Comparison of ENCODE assay signal across 10 cellular contexts in genomic region chr17:63460018-63460417, GRCh38. TPM values are rescaled to one million over a fixed set of nuclear protein-coding genes. Genes with fewer than 3 reads are reported as not detected.
DNase-seq lines count a peak whose midpoint lies in the region; ATAC-seq and TF ChIP-seq lines count a peak whose summit lies in the region.
"Had no signal": no experiment of that assay in that cellular context is flagged by ENCODE, and none has a peak within 500 bp of the region (broad histone marks: within the 10 kb centered on the region; RNA-seq: fewer than 3 reads in every experiment).

No MANE protein-coding gene starts in this region.

- H3K27ac ChIP-seq in GM23338 (ENCODE audit: low read depth), result no peak overlapping the region
- H3K27ac ChIP-seq in SK-N-SH (ENCODE audit: low read depth in 2 of 2, low read length in 1 of 2), result peak overlapping the region in 1 of 2 experiments; percentile 88; a peak in 3 of 4 replicates
- H3K27ac ChIP-seq in mesenchymal stem cell (ENCODE audit: low read length, poor library complexity, severe bottlenecking), result no peak overlapping the region
- H3K27ac ChIP-seq in suprapubic skin, result peak overlapping the region; percentile 75
- no peak overlapping the region for H3K27ac ChIP-seq in effector memory CD4-positive, alpha-beta T cell (ENCODE audit: insufficient read depth, low read length, poor library complexity, severe bottlenecking)

- POLR2A ChIA-PET in SK-N-SH (lab: Yijun Ruan, JAX), result interaction anchor here (0.9 to 2.5 kb wide), 2 partner anchors 10 to 18 kb away, joined by 3 to 8 read pairs; no protein-coding TSS in a partner anchor

- H3K4me3 ChIP-seq in GM23338 (no peak overlapping the region), SK-N-SH (ENCODE audit: low read depth in 2 of 2, low read length in 1 of 2) (no peak overlapping the region), mesenchymal stem cell (ENCODE audit: insufficient read depth in 1 of 2, low read depth in 1 of 2, low read length in 2 of 2) (no peak overlapping the region), suprapubic skin (no peak overlapping the region)
- no peak overlapping the region for H3K4me3 ChIP-seq in effector memory CD4-positive, alpha-beta T cell (ENCODE audit: insufficient read depth, low read depth, low read length, poor library complexity, severe bottlenecking)

- H2BK12ac ChIP-seq in mesenchymal stem cell (ENCODE audit: low read length in 2 of 2), result peak overlapping the region; percentile 59 to 60

- H3F3A ChIP-seq in GM23338 (replicated peaks; ENCODE audit: low read depth), result no peaks in the 10 kb centered on the region
- H3F3A ChIP-seq in SK-N-SH (replicated peaks; ENCODE audit: insufficient read depth), result peaks cover 22% of the 10 kb centered on the region

- TF ChIP-seq POLR2A in suprapubic skin (IDR thresholded peaks at IDR 0.05), result no peak

- no peak for DNase-seq in GM23338 (ENCODE audit: low spot score)
- no peak for DNase-seq in SK-N-SH
- DNase-seq in mesenchymal stem cell, result peak; percentile 25
- no peak for DNase-seq in suprapubic skin (ENCODE audit: low spot score in 2 of 2)
- DNase-seq in effector memory CD4-positive, alpha-beta T cell, result no peak
- no peak for DNase-seq in NCI-H2029 (lab: John Stamatoyannopoulos, UW)
- DNase-seq: NCI-H1105 treated with DMSO at 0.1 percent for 48 hours, NCI-H187, NCI-H446 had no signal

- TF ChIP-seq CTCF in GM23338 (conservative IDR thresholded peaks at IDR 0.05; ENCODE audit: low read depth in 2 of 2), result no peak
- no peak for TF ChIP-seq CTCF in SK-N-SH (IDR thresholded peaks at IDR 0.05)
- TF ChIP-seq CTCF in suprapubic skin (IDR thresholded peaks at IDR 0.05), result no peak

- no peak overlapping the region for H2BK15ac ChIP-seq in mesenchymal stem cell (ENCODE audit: low read depth, poor library complexity, severe bottlenecking)

- H2AK5ac ChIP-seq in mesenchymal stem cell (ENCODE audit: low read length, severe bottlenecking), result no peak overlapping the region

- no peaks in the 10 kb centered on the region for H4K20me1 ChIP-seq in GM23338 (replicated peaks; ENCODE audit: insufficient read depth)
- no peaks in the 10 kb centered on the region for H4K20me1 ChIP-seq in SK-N-SH (ENCODE audit: insufficient read depth)

- no peak overlapping the region for H3K23ac ChIP-seq in mesenchymal stem cell (ENCODE audit: low read length in 2 of 2)

- H3K18ac ChIP-seq in mesenchymal stem cell (ENCODE audit: low read depth in 1 of 2, low read length in 2 of 2), result peak overlapping the region; percentile 23 to 46

- H3K79me2 ChIP-seq in GM23338 (replicated peaks; ENCODE audit: insufficient read depth) (no peaks in the 10 kb centered on the region), SK-N-SH (ENCODE audit: insufficient read depth) (no peaks in the 10 kb centered on the region)

- no peak overlapping the region for H3K14ac ChIP-seq in mesenchymal stem cell (ENCODE audit: low read length in 2 of 2)

- H3K9ac ChIP-seq in SK-N-SH, result 0 out of 2 replicates have a peak overlapping the region, but pooled peaks have one; percentile 71
- peak overlapping the region; percentile 85 for H3K9ac ChIP-seq in mesenchymal stem cell (ENCODE audit: low read length)

- CTCF ChIA-PET in SK-N-SH (lab: Yijun Ruan, JAX), result interaction anchor here (0.9 to 5.2 kb wide), 6 partner anchors 9 to 54 kb away, joined by 3 to 30 read pairs (median 4); no protein-coding TSS in a partner anchor

- ATAC-seq in GM23338 (peak; percentile 74), HG02571 (IDR thresholded peaks at IDR 0.05; ENCODE audit: unreplicated experiment) (no peak)

- WGBS in SK-N-SH (ENCODE audit: low lambda C conversion rate), result 94% methylated on average over 9 of the region's 9 CpGs
- WGBS in mesenchymal stem cell, result 70% methylated on average over 8 of the region's 9 CpGs
- WGBS in suprapubic skin, result 74% methylated on average over 9 of the region's 9 CpGs

- peaks cover 5% of the 10 kb centered on the region for H3K4me1 Mint-ChIP-seq in GM23338

- TF ChIP-seq EP300 in SK-N-SH (IDR thresholded peaks at IDR 0.05; ENCODE audit: borderline replicate concordance in 1 of 2, low read depth in 1 of 2, low read length in 1 of 2) (no peak), suprapubic skin (IDR thresholded peaks at IDR 0.05) (no peak)

- H3K4me2 ChIP-seq in GM23338 (no peak overlapping the region), SK-N-SH (peak overlapping the region; percentile 77), mesenchymal stem cell (ENCODE audit: low read length, poor library complexity, severe bottlenecking) (no peak overlapping the region)

- no peaks in the 10 kb centered on the region for H3K9me2 ChIP-seq in GM23338 (ENCODE audit: insufficient read depth)
- H3K9me2 ChIP-seq in SK-N-SH, result no peaks in the 10 kb centered on the region

- H2BK5ac ChIP-seq in mesenchymal stem cell (ENCODE audit: low read depth, low read length, poor library complexity, severe bottlenecking), result no peak overlapping the region

- H3K4me3 Mint-ChIP-seq in GM23338, result no peak overlapping the region

- peaks cover 5% of the 10 kb centered on the region for H3K27me3 Mint-ChIP-seq in GM23338 (ENCODE audit: insufficient read depth, low read depth, poor library complexity)

- no peak overlapping the region for H4K91ac ChIP-seq in mesenchymal stem cell (ENCODE audit: low read length)

- H4K8ac ChIP-seq in mesenchymal stem cell (ENCODE audit: low read length), result no peak overlapping the region

- peaks cover 9% of the 10 kb centered on the region for H3K9me3 Mint-ChIP-seq in GM23338

- peaks cover 6% of the 10 kb centered on the region; the same call in 1 of the 3 replicates for H3K36me3 Mint-ChIP-seq in GM23338 (ENCODE audit: low read depth)

- no peaks in the 10 kb centered on the region for H3K4me1 ChIP-seq in GM23338 (ENCODE audit: insufficient read depth)
- H3K4me1 ChIP-seq in SK-N-SH (ENCODE audit: control insufficient read depth in 1 of 2, insufficient read depth in 2 of 2, low read depth in 1 of 2, low read length in 1 of 2), result peaks cover 11 to 12% of the 10 kb centered on the region in 2 experiments
- H3K4me1 ChIP-seq in mesenchymal stem cell (ENCODE audit: control insufficient read depth, insufficient read depth, low read depth, low read length), result no peaks in the 10 kb centered on the region
- H3K4me1 ChIP-seq in suprapubic skin, result peaks cover 12% of the 10 kb centered on the region
- no peaks in the 10 kb centered on the region for H3K4me1 ChIP-seq in effector memory CD4-positive, alpha-beta T cell (ENCODE audit: control insufficient read depth, insufficient read depth, low read length, poor library complexity, severe bottlenecking)

- H3K27me3 ChIP-seq in GM23338 (ENCODE audit: insufficient read depth) (no peaks in the 10 kb centered on the region), SK-N-SH (ENCODE audit: insufficient read depth) (no peaks in the 10 kb centered on the region), mesenchymal stem cell (ENCODE audit: control insufficient read depth in 1 of 2, insufficient read depth in 1 of 2, low read length in 2 of 2) (peaks cover 0 to 8% of the 10 kb centered on the region in 2 experiments), suprapubic skin (no peaks in the 10 kb centered on the region)
- no peaks in the 10 kb centered on the region for H3K27me3 ChIP-seq in effector memory CD4-positive, alpha-beta T cell (replicated peaks; ENCODE audit: control insufficient read depth, insufficient read depth, low read length, poor library complexity, severe bottlenecking)

- peak overlapping the region in 1 of 2 experiments; percentile 61 for H3K4ac ChIP-seq in mesenchymal stem cell (ENCODE audit: low read depth in 1 of 2, low read length in 2 of 2)

- no peak overlapping the region for H3K27ac Mint-ChIP-seq in GM23338

- H3K9me3 ChIP-seq in SK-N-SH (no peaks in the 10 kb centered on the region), mesenchymal stem cell (ENCODE audit: control insufficient read depth, low read length) (no peaks in the 10 kb centered on the region), suprapubic skin (no peaks in the 10 kb centered on the region)
- no peaks in the 10 kb centered on the region for H3K9me3 ChIP-seq in effector memory CD4-positive, alpha-beta T cell (ENCODE audit: control insufficient read depth, low read length)

- no peak overlapping the region for H2BK120ac ChIP-seq in mesenchymal stem cell (ENCODE audit: low read depth, low read length)

- no peak for TF ChIP-seq RAD21 in SK-N-SH (IDR thresholded peaks at IDR 0.05; ENCODE audit: low read length)

- H3K36me3 ChIP-seq in GM23338 (ENCODE audit: insufficient read depth) (no peaks in the 10 kb centered on the region), SK-N-SH (replicated peaks in 1 of 2; ENCODE audit: control insufficient read depth in 1 of 2, insufficient read depth in 2 of 2, low read length in 1 of 2) (no peaks in the 10 kb centered on the region), mesenchymal stem cell (ENCODE audit: control insufficient read depth in 1 of 2, insufficient read depth in 2 of 2, low read depth in 1 of 2, low read length in 2 of 2) (no peaks in the 10 kb centered on the region), suprapubic skin (no peaks in the 10 kb centered on the region)
- H3K36me3 ChIP-seq in effector memory CD4-positive, alpha-beta T cell (ENCODE audit: control insufficient read depth, insufficient read depth, low read length), result no peaks in the 10 kb centered on the region

- H2AFZ ChIP-seq in GM23338, result no peak overlapping the region
- no peak overlapping the region for H2AFZ ChIP-seq in SK-N-SH (ENCODE audit: low read depth)
- no peak overlapping the region for H2AFZ ChIP-seq in mesenchymal stem cell (ENCODE audit: low read depth, low read length)

- no peaks in the 10 kb centered on the region for H3K79me1 ChIP-seq in mesenchymal stem cell (replicated peaks; ENCODE audit: low read length, poor library complexity, severe bottlenecking)

TF ChIP-seq in SK-N-SH, 30 proteins besides CTCF, POLR2A, EP300 and RAD21 (continues in another document):
- no peak for TF ChIP-seq MAX (IDR thresholded peaks at IDR 0.05; ENCODE audit: low read depth)

RNA-seq across cellular contexts. Expression of gene CYB561, which starts 13.9 kb away (rescaled TPM):
- total RNA-seq in GM23338 (2014; rRNA removed; shearing (Covaris generic)), result 21.9 and 30.9 TPM in 2 replicates
- polyA plus RNA-seq in GM23338 (2016; fragmentation: Nextera tagmentation; extraction: Ambion mirVana), result 13.2 and 13.7 TPM in 2 replicates
- polyA plus RNA-seq in SK-N-SH (2012; rRNA removed), result 28.3 and 38.6 TPM in 2 replicates
- polyA plus RNA-seq in SK-N-SH (2012; cell fraction: cytosol; rRNA removed), result 20.6 and 28.6 TPM in 2 replicates
- 47.2 and 48.4 TPM in 2 replicates for polyA plus RNA-seq in SK-N-SH (2012; cell fraction: nucleus; rRNA removed)
- polyA plus RNA-seq in mesenchymal stem cell (2013, experiment 1 of 2), result 14.4 TPM
- 15.1 TPM for polyA plus RNA-seq in mesenchymal stem cell (2013, experiment 2 of 2)
- total RNA-seq in suprapubic skin, result 10 to 100 TPM; 36.9 to 87.9 (median 56.4) TPM

RNA-seq across cellular contexts. Expression of gene ACE, which starts 16.8 kb away (rescaled TPM):
- 5.4 and 9.1 TPM in 2 replicates for total RNA-seq in GM23338 (2014; rRNA removed; shearing (Covaris generic))
- polyA plus RNA-seq in GM23338 (2016; fragmentation: Nextera tagmentation; extraction: Ambion mirVana) (0.82 and 1.0 TPM in 2 replicates), SK-N-SH (2012; rRNA removed) (6.3 and 12.1 TPM in 2 replicates)
- polyA plus RNA-seq in SK-N-SH (2012; cell fraction: cytosol; rRNA removed), result 6.0 and 10.9 TPM in 2 replicates
- polyA plus RNA-seq in SK-N-SH (2012; cell fraction: nucleus; rRNA removed), result 34.5 and 42.3 TPM in 2 replicates
- 1.8 TPM for polyA plus RNA-seq in mesenchymal stem cell (2013, experiment 1 of 2)
- 1.8 TPM for polyA plus RNA-seq in mesenchymal stem cell (2013, experiment 2 of 2)
- total RNA-seq in suprapubic skin, result 1 to 10 TPM in 3 of 4 donors, under 1 TPM in 1; 0.79 to 6.3 (median 4.0) TPM
